Comparison of ENCODE assay signal across 1 cellular context in the genomic region with DNA sequence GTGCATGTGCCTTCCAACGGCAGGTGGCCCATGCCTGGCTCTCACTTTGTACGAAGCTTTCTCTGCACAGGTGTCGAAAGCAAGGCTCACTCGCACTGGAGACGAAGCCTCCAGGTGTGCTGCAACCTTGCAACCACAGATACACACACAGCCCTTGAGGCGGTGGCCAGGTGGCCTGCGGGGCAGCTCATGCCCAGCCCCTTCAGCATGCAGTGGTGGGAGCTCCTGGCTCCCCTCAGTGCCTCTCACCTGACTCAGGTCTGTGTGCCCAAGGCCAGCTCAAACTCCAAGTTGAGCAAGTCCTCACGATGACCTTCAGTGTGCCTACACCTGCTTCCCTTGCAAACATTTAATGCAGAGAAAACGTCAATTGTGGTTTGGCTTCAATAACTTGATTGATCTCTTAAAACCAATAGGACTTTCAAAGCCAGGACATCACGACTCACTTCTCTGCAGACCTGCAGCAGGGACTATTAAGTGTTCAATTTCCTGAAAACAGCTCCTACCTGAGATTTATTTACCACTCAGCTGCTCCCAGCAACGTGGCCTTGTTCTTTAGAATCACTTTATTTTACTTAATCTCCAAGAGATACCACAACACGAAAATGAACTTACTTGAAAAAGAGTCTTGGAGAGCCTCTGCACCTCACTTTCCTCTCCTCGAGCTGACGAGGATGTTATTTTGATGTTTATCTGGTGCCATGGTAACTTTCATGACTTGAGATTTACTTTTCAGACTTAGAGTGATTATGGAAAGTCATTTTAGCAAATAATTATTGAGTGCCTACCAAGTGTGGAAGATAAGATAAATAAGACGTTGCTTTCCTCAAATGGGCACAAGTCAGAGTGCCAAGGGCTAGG.
TF ChIP-seq lines count a peak whose summit lies in the region.

No MANE protein-coding gene starts in this region.

TF ChIP-seq in HepG2, 621 proteins besides CTCF, POLR2A, EP300 and RAD21 (continued from another document and continues in another):
- TF ChIP-seq HIC2 (CRISPR knock-in tag; IDR thresholded peaks at IDR 0.05; ENCODE audit: low read depth) (peak; percentile 99), PHF8 (CRISPR knock-in tag; IDR thresholded peaks at IDR 0.05) (peak; percentile 43; the same call in 1 of the 2 replicates), ZSCAN12 (CRISPR knock-in tag; IDR thresholded peaks at IDR 0.05) (no peak), ZNF644 (CRISPR knock-in tag; IDR thresholded peaks at IDR 0.05; ENCODE audit: low read depth) (peak; percentile 92), HMG20A (CRISPR knock-in tag; IDR thresholded peaks at IDR 0.05; ENCODE audit: borderline replicate concordance) (peak; percentile 98), AHDC1 (CRISPR knock-in tag; IDR thresholded peaks at IDR 0.05; ENCODE audit: borderline replicate concordance) (peak; percentile 96), ZNF713 (CRISPR knock-in tag; IDR thresholded peaks at IDR 0.05) (0 out of 2 replicates have a peak, but pooled peaks have one; percentile 57), ZNF768 (CRISPR knock-in tag; IDR thresholded peaks at IDR 0.05) (peak; percentile 69; the same call in 1 of the 2 replicates), ZNF572 (CRISPR knock-in tag; IDR thresholded peaks at IDR 0.05) (peak; percentile 72; the same call in 1 of the 2 replicates), GFI1 (CRISPR knock-in tag; IDR thresholded peaks at IDR 0.05; ENCODE audit: borderline replicate concordance) (peak; percentile 73), KMT2B (CRISPR knock-in tag; IDR thresholded peaks at IDR 0.05) (peak; percentile 48), PLSCR1 (CRISPR knock-in tag; IDR thresholded peaks at IDR 0.05; ENCODE audit: borderline replicate concordance) (no peak), ZNF3 (CRISPR knock-in tag; IDR thresholded peaks at IDR 0.05) (no peak), FOXA1 (IDR thresholded peaks at IDR 0.05) (no peak), FOXA1 (CRISPR knock-in tag; IDR thresholded peaks at IDR 0.05) (peak; percentile 75), U2AF2 (IDR thresholded peaks at IDR 0.05; ENCODE audit: low read depth, low read length) (no peak), GABPA (IDR thresholded peaks at IDR 0.05; ENCODE audit: low read depth, low read length) (no peak), GABPA (CRISPR knock-in tag; IDR thresholded peaks at IDR 0.05; ENCODE audit: low read depth) (no peak), ZNF775 (CRISPR knock-in tag; IDR thresholded peaks at IDR 0.05; ENCODE audit: borderline replicate concordance) (no peak), NKX3-1 (CRISPR knock-in tag; IDR thresholded peaks at IDR 0.05) (no peak), ZBED4 (CRISPR knock-in tag; IDR thresholded peaks at IDR 0.05; ENCODE audit: borderline replicate concordance) (peak; percentile 65; the same call in 1 of the 2 replicates), ZNF562 (CRISPR knock-in tag; IDR thresholded peaks at IDR 0.05; ENCODE audit: borderline replicate concordance) (no peak), ZNF589 (CRISPR knock-in tag; conservative IDR thresholded peaks at IDR 0.05) (no peak), KLF13 (CRISPR knock-in tag; IDR thresholded peaks at IDR 0.05) (no peak), NFIC (IDR thresholded peaks at IDR 0.05; ENCODE audit: low read length) (peak; percentile 79), ZNF800 (CRISPR knock-in tag; IDR thresholded peaks at IDR 0.05) (peak; percentile 73), SNRNP70 (IDR thresholded peaks at IDR 0.05; ENCODE audit: low read depth, low read length) (no peak), TFDP1 (CRISPR knock-in tag; IDR thresholded peaks at IDR 0.05; ENCODE audit: borderline replicate concordance) (peak; percentile 86), THAP11 (CRISPR knock-in tag; IDR thresholded peaks at IDR 0.05) (peak; percentile 82)
- TF ChIP-seq, protein P1, sequence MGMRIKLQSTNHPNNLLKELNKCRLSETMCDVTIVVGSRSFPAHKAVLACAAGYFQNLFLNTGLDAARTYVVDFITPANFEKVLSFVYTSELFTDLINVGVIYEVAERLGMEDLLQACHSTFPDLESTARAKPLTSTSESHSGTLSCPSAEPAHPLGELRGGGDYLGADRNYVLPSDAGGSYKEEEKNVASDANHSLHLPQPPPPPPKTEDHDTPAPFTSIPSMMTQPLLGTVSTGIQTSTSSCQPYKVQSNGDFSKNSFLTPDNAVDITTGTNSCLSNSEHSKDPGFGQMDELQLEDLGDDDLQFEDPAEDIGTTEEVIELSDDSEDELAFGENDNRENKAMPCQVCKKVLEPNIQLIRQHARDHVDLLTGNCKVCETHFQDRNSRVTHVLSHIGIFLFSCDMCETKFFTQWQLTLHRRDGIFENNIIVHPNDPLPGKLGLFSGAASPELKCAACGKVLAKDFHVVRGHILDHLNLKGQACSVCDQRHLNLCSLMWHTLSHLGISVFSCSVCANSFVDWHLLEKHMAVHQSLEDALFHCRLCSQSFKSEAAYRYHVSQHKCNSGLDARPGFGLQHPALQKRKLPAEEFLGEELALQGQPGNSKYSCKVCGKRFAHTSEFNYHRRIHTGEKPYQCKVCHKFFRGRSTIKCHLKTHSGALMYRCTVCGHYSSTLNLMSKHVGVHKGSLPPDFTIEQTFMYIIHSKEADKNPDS (CRISPR knock-in tag; IDR thresholded peaks at IDR 0.05) = peak; percentile 89
- TF ChIP-seq, protein P2, sequence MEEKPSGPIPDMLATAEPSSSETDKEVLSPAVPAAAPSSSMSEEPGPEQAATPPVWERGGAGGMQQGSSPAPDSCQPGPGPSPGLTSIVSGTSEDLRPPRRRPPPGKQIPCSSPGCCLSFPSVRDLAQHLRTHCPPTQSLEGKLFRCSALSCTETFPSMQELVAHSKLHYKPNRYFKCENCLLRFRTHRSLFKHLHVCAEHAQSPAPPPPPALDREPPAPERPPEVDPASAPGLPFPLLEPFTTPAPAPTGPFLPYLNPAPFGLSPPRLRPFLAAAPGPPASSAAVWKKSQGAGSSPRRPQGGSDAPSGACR (CRISPR knock-in tag; IDR thresholded peaks at IDR 0.05) = peak; percentile 98
- TF ChIP-seq, protein P3, sequence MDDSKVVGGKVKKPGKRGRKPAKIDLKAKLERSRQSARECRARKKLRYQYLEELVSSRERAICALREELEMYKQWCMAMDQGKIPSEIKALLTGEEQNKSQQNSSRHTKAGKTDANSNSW (CRISPR knock-in tag; IDR thresholded peaks at IDR 0.05; ENCODE audit: borderline replicate concordance) = no peak
